ENCODE assay signal across 8 cellular contexts in the genomic region with DNA sequence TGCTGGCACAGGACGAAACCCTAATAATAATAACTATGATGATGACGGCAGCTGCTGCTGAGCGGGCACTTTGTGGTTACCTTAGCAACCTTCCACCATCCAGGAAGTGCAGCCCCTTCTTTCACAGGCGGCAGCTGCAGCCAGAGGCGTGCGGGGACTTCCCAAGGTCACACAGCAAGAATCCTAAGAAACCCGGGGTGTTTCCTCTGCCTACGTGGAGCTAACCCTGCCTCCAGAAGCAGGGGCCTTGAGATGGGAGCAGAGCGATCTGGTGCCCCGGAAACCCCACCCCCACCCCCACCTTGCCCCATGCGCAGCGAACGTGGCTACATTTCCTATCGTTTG. TPM values are rescaled to one million over a fixed set of nuclear protein-coding genes. Genes with fewer than 3 reads are reported as not detected.
DNase-seq lines count a peak whose midpoint lies in the region; ATAC-seq and TF ChIP-seq lines count a peak whose summit lies in the region.

No MANE protein-coding gene starts in this region.

- H3K36me3 Mint-ChIP-seq in activated CD4-positive, alpha-beta T cell treated with anti-CD3 and anti-CD28 coated beads, Interleukin-2, amount 10 ng/mL, durations not matched to agents 24 days and 14 days (ENCODE audit: low read depth): peaks cover 3% of the 10 kb centered on the region

- no peak for TF ChIP-seq POLR2A in stomach (IDR thresholded peaks at IDR 0.05)

- intact Hi-C loops in activated CD4-positive, alpha-beta T cell treated with anti-CD3 and anti-CD28 coated beads, Interleukin-2, amount 10 ng/mL, durations not matched to agents 24 days and 14 days (cut with micrococcal nuclease): loop anchor here (1.0 to 10.0 kb wide), 7 partner anchors 18 to 1104 kb away; partner anchors contain the start of genes EIF1 and SMARCE1
- intact Hi-C loops in stomach (cut with DNase I; ENCODE audit: low total_unique reads): loop anchor here (10.0 kb wide), 1 partner anchor 862 kb away; no protein-coding TSS in a partner anchor

- no peaks in the 10 kb centered on the region for H3K36me3 ChIP-seq in effector memory CD4-positive, alpha-beta T cell (ENCODE audit: control insufficient read depth, insufficient read depth, low read length)
- H3K36me3 ChIP-seq in stomach: no peaks in the 10 kb centered on the region

- no peaks in the 10 kb centered on the region for H3K9me3 Mint-ChIP-seq in activated CD4-positive, alpha-beta T cell treated with anti-CD3 and anti-CD28 coated beads, Interleukin-2, amount 10 ng/mL, durations not matched to agents 24 days and 14 days

- H3K27me3 Mint-ChIP-seq in activated CD4-positive, alpha-beta T cell treated with anti-CD3 and anti-CD28 coated beads, Interleukin-2, amount 10 ng/mL, durations not matched to agents 24 days and 14 days: peaks cover 12% of the 10 kb centered on the region

- DNase-seq in NCI-H2081 treated with DMSO at 0.1 percent for 48 hours (lab: John Stamatoyannopoulos, UW): peak; percentile 85
- DNase-seq in activated CD4-positive, alpha-beta T cell treated with anti-CD3 and anti-CD28 coated beads, Interleukin-2, amount 10 ng/mL, durations not matched to agents 24 days and 14 days: peak; percentile 90
- DNase-seq in effector memory CD4-positive, alpha-beta T cell: peak; percentile 73 to 83 (median 76)
- DNase-seq in myocyte (ENCODE audit: low read depth): peak; percentile 74
- DNase-seq in stomach: no peak
- DNase-seq in iPS-NIHi11 (ENCODE audit: low spot score): no peak

- 1 to 15% (median 2%) methylated on average over 10 to 14 of the region's 14 CpGs for WGBS in stomach, 5 donors

- peak overlapping the region; percentile 99 for H3K27ac ChIP-seq in effector memory CD4-positive, alpha-beta T cell (ENCODE audit: insufficient read depth, low read length, poor library complexity, severe bottlenecking)
- peak overlapping the region; percentile 78 to 88 (median 86) for H3K27ac ChIP-seq in stomach

- H3K27me3 ChIP-seq in effector memory CD4-positive, alpha-beta T cell (replicated peaks; ENCODE audit: control insufficient read depth, insufficient read depth, low read length, poor library complexity, severe bottlenecking): no peaks in the 10 kb centered on the region
- H3K27me3 ChIP-seq in stomach: no peaks in the 10 kb centered on the region

- peaks cover 18% of the 10 kb centered on the region for H3K4me1 ChIP-seq in effector memory CD4-positive, alpha-beta T cell (ENCODE audit: control insufficient read depth, insufficient read depth, low read length, poor library complexity, severe bottlenecking)
- H3K4me1 ChIP-seq in stomach: peaks cover 22 to 41% (median 25%) of the 10 kb centered on the region in 4 donors

- no peak for TF ChIP-seq CTCF in stomach (IDR thresholded peaks at IDR 0.05)

- H3K27ac Mint-ChIP-seq in activated CD4-positive, alpha-beta T cell treated with anti-CD3 and anti-CD28 coated beads, Interleukin-2, amount 10 ng/mL, durations not matched to agents 24 days and 14 days: peak overlapping the region; percentile 99

- peak overlapping the region; percentile 89 for H3K4me3 Mint-ChIP-seq in activated CD4-positive, alpha-beta T cell treated with anti-CD3 and anti-CD28 coated beads, Interleukin-2, amount 10 ng/mL, durations not matched to agents 24 days and 14 days

- H3K4me1 Mint-ChIP-seq in activated CD4-positive, alpha-beta T cell treated with anti-CD3 and anti-CD28 coated beads, Interleukin-2, amount 10 ng/mL, durations not matched to agents 24 days and 14 days: peaks cover 50% of the 10 kb centered on the region

- ATAC-seq in GM18498 (IDR thresholded peaks at IDR 0.05; ENCODE audit: unreplicated experiment) (peak; percentile 37), HG02852 (IDR thresholded peaks at IDR 0.05; ENCODE audit: unreplicated experiment) (peak; percentile 37)

- no peaks in the 10 kb centered on the region for H3K9me3 ChIP-seq in effector memory CD4-positive, alpha-beta T cell (ENCODE audit: control insufficient read depth, low read length)
- no peaks in the 10 kb centered on the region for H3K9me3 ChIP-seq in stomach

- H3K4me3 ChIP-seq in effector memory CD4-positive, alpha-beta T cell (ENCODE audit: insufficient read depth, low read depth, low read length, poor library complexity, severe bottlenecking): peak overlapping the region; percentile 63
- H3K4me3 ChIP-seq in stomach: peak overlapping the region; percentile 49 to 54 (median 51)

- no peak for TF ChIP-seq EP300 in stomach (IDR thresholded peaks at IDR 0.05)

RNA-seq across cellular contexts. Expression of gene EIF1, which starts 22.4 kb away (rescaled TPM):
- total RNA-seq in activated CD4-positive, alpha-beta T cell treated with anti-CD3 and anti-CD28 coated beads, Interleukin-2, amount 10 ng/mL, durations not matched to agents 24 days and 14 days: 837 and 858 TPM in 2 replicates
- 78.1 and 112 TPM in 2 replicates for total RNA-seq in myocyte
- 1,247 TPM for polyA plus RNA-seq in myocyte (2012)
- 100 to 1,000 TPM in 3 of 5 donors, 10 to 100 TPM in 2; 62.4 to 255 (median 187) TPM for total RNA-seq in stomach
- polyA plus RNA-seq in stomach: 100 to 1,000 TPM; 333 to 972 (median 834) TPM

RNA-seq across cellular contexts. Expression of gene KRT17, which starts 41.9 kb away (rescaled TPM):
- total RNA-seq in activated CD4-positive, alpha-beta T cell treated with anti-CD3 and anti-CD28 coated beads, Interleukin-2, amount 10 ng/mL, durations not matched to agents 24 days and 14 days: not detected in 2 replicates
- total RNA-seq in myocyte: 0.32 and 2.4 TPM in 2 replicates
- 9.9 TPM for polyA plus RNA-seq in myocyte (2012)
- 10 to 100 TPM in 2 of 5 donors, 1 to 10 TPM in 2, not detected in 1; 1.6 to 13.6 (median 8.1) TPM for total RNA-seq in stomach
- 10 to 100 TPM in 1 of 3 donors, 1 to 10 TPM in 2; 2.0 to 14.2 (median 6.0) TPM for polyA plus RNA-seq in stomach

RNA-seq across cellular contexts. Expression of gene GAST, which starts 45.8 kb away (rescaled TPM):
- not detected in 2 replicates for total RNA-seq in activated CD4-positive, alpha-beta T cell treated with anti-CD3 and anti-CD28 coated beads, Interleukin-2, amount 10 ng/mL, durations not matched to agents 24 days and 14 days
- total RNA-seq in myocyte: not detected in 2 replicates
- polyA plus RNA-seq in myocyte (2012): not detected
- total RNA-seq in stomach: 10 to 100 TPM in 1 of 5 donors, not detected in 4; 32.7 TPM
- 1 to 10 TPM in 1 of 3 donors, not detected in 2; 1.3 TPM for polyA plus RNA-seq in stomach

RNA-seq across cellular contexts. Expression of gene KRT16, which starts 53.7 kb away (rescaled TPM):
- total RNA-seq in activated CD4-positive, alpha-beta T cell treated with anti-CD3 and anti-CD28 coated beads, Interleukin-2, amount 10 ng/mL, durations not matched to agents 24 days and 14 days: not detected in 2 replicates
- total RNA-seq in myocyte (not detected in 2 replicates), stomach (1 to 10 TPM in 1 of 5 donors, not detected in 4; 1.1 TPM)
- 0.34 TPM for polyA plus RNA-seq in myocyte (2012)
- 10 to 100 TPM in 1 of 3 donors, 1 to 10 TPM in 1, not detected in 1; 1.3 to 32.8 TPM for polyA plus RNA-seq in stomach

Comparison
In these comparisons a context has a peak if more than half of its experiments do, and no peak if none do; other contexts are left out.
1. DNase-seq: peak in NCI-H2081 treated with DMSO at 0.1 percent for 48 hours (single experiment), activated CD4-positive, alpha-beta T cell treated with anti-CD3 and anti-CD28 coated beads, Interleukin-2, amount 10 ng/mL, durations not matched to agents 24 days and 14 days (single experiment), effector memory CD4-positive, alpha-beta T cell (3 of 3) and myocyte (single experiment); none in stomach (single experiment) and iPS-NIHi11 (single experiment).